In genomic region chr21:26753822-26754221, GRCh38 we compare ENCODE assay signal across 26 cellular contexts.
"Had no signal": no experiment of that assay in that cellular context is flagged by ENCODE, and none has a peak within 500 bp of the region (broad histone marks: within the 10 kb centered on the region; RNA-seq: fewer than 3 reads in every experiment).

No MANE protein-coding gene starts in this region.

- H3K27me3 Mint-ChIP-seq: activated CD8-positive, alpha-beta memory T cell treated with anti-CD3 and anti-CD28 coated beads, Interleukin-2, amount 10 ng/mL, durations not matched to agents 7 days and 5 days had no signal

- DNase-seq: activated CD4-positive, alpha-beta T cell treated with anti-CD3 and anti-CD28 coated beads for 36 hours; activated CD4-positive, CD25-positive, alpha-beta regulatory T cell; activated CD8-positive, alpha-beta memory T cell treated with anti-CD3 and anti-CD28 coated beads, Interleukin-2, amount 10 ng/mL, durations not matched to agents 7 days and 5 days; activated CD8-positive, alpha-beta T cell treated with anti-CD3 and anti-CD28 coated beads, Interleukin-2, amount 10 ng/mL, durations not matched to agents 7 days and 5 days; activated naive CD8-positive, alpha-beta T cell treated with anti-CD3 and anti-CD28 coated beads, Interleukin-2, amount 50 U/mL, for 24 hours; activated T-cell treated with anti-CD3 and anti-CD28 coated beads, Interleukin-2, amount 50 U/mL, for 48 hours; amygdala; central memory CD4-positive, alpha-beta T cell; foreskin fibroblast; head of caudate nucleus; hippocampal formation; immature natural killer cell; kidney; midbrain; naive thymus-derived CD8-positive, alpha-beta T cell; stimulated activated CD4-positive, alpha-beta T cell treated with anti-CD3 and anti-CD28 coated beads, Interleukin-15, amount 100 ng/mL, for 24 hours; stimulated activated CD4-positive, alpha-beta T cell treated with anti-CD3 and anti-CD28 coated beads, Interleukin-2, amount 100 ng/mL, for 24 hours; stimulated activated naive B cell treated with anti-CD40 and anti-IgM and Interleukin-4, amounts not matched to agents 10 μg/mL and 1 μg/mL and 100 μg/mL, for 72 hours; stomach; thyroid gland; upper lobe of right lung had no signal

- H3K36me3 ChIP-seq: breast epithelium, right atrium auricular region, stomach, thyroid gland, upper lobe of right lung had no signal

- ATAC-seq: activated CD4-positive, alpha-beta T cell treated with anti-CD3 and anti-CD28 coated beads for 36 hours; activated CD8-positive, alpha-beta memory T cell treated with anti-CD3 and anti-CD28 coated beads, Interleukin-2, amount 10 ng/mL, durations not matched to agents 7 days and 5 days; activated CD8-positive, alpha-beta T cell treated with anti-CD3 and anti-CD28 coated beads, Interleukin-2, amount 10 ng/mL, durations not matched to agents 7 days and 5 days; activated naive CD8-positive, alpha-beta T cell treated with anti-CD3 and anti-CD28 coated beads, Interleukin-2, amount 50 U/mL, for 24 hours; esophagus mucosa; naive thymus-derived CD8-positive, alpha-beta T cell; stimulated activated naive B cell treated with anti-CD40 and anti-IgM and Interleukin-4, amounts not matched to agents 10 μg/mL and 1 μg/mL and 100 μg/mL, for 72 hours; upper lobe of right lung had no signal

- H3K4me1 Mint-ChIP-seq: activated CD4-positive, alpha-beta T cell treated with anti-CD3 and anti-CD28 coated beads for 36 hours; activated CD8-positive, alpha-beta memory T cell treated with anti-CD3 and anti-CD28 coated beads, Interleukin-2, amount 10 ng/mL, durations not matched to agents 7 days and 5 days; activated naive CD4-positive, alpha-beta T cell treated with anti-CD3 and anti-CD28 coated beads, Interleukin-2, amount 50 U/mL, for 24 hours; activated naive CD8-positive, alpha-beta T cell treated with anti-CD3 and anti-CD28 coated beads, Interleukin-2, amount 50 U/mL, for 24 hours; immature natural killer cell; naive thymus-derived CD8-positive, alpha-beta T cell; stimulated activated naive B cell treated with anti-CD40 and anti-IgM and Interleukin-4, amounts not matched to agents 10 μg/mL and 1 μg/mL and 100 μg/mL, for 72 hours had no signal

- H3K27ac ChIP-seq: breast epithelium, right atrium auricular region, stomach, thyroid gland, upper lobe of right lung had no signal

- H3K9me3 Mint-ChIP-seq: activated naive CD4-positive, alpha-beta T cell treated with anti-CD3 and anti-CD28 coated beads, Interleukin-2, amount 50 U/mL, for 24 hours; activated naive CD8-positive, alpha-beta T cell treated with anti-CD3 and anti-CD28 coated beads, Interleukin-2, amount 50 U/mL, for 24 hours; activated T-helper 2 cell treated with anti-CD3 and anti-CD28 coated beads, Interferon-gamma antibody, Interleukin-2, Interleukin-4, amounts not matched to agents 10 μg/mL and 5 μg/mL and 100 μg/mL, durations not matched to agents 14 hours and 24 hours and 36 hours; immature natural killer cell; naive thymus-derived CD8-positive, alpha-beta T cell; stimulated activated naive B cell treated with anti-CD40 and anti-IgM and Interleukin-4, amounts not matched to agents 10 μg/mL and 1 μg/mL and 100 μg/mL, for 72 hours had no signal

- H3K9me3 ChIP-seq: breast epithelium, right atrium auricular region, stomach, thyroid gland, upper lobe of right lung had no signal

- H3K36me3 Mint-ChIP-seq: activated CD8-positive, alpha-beta memory T cell treated with anti-CD3 and anti-CD28 coated beads, Interleukin-2, amount 10 ng/mL, durations not matched to agents 7 days and 5 days; activated naive CD4-positive, alpha-beta T cell treated with anti-CD3 and anti-CD28 coated beads, Interleukin-2, amount 50 U/mL, for 24 hours; immature natural killer cell; naive thymus-derived CD8-positive, alpha-beta T cell; stimulated activated naive B cell treated with anti-CD40 and anti-IgM and Interleukin-4, amounts not matched to agents 10 μg/mL and 1 μg/mL and 100 μg/mL, for 72 hours had no signal

- H3K4me3 ChIP-seq: breast epithelium, right atrium auricular region, stomach, thyroid gland, upper lobe of right lung had no signal

- H3K4me1 ChIP-seq: breast epithelium, right atrium auricular region, stomach, thyroid gland, upper lobe of right lung had no signal

- H3K27ac Mint-ChIP-seq: activated CD4-positive, alpha-beta T cell treated with anti-CD3 and anti-CD28 coated beads for 36 hours; activated CD8-positive, alpha-beta memory T cell treated with anti-CD3 and anti-CD28 coated beads, Interleukin-2, amount 10 ng/mL, durations not matched to agents 7 days and 5 days; activated CD8-positive, alpha-beta T cell treated with anti-CD3 and anti-CD28 coated beads, Interleukin-2, amount 10 ng/mL, durations not matched to agents 7 days and 5 days; activated naive CD4-positive, alpha-beta T cell treated with anti-CD3 and anti-CD28 coated beads, Interleukin-2, amount 50 U/mL, for 24 hours; activated naive CD8-positive, alpha-beta T cell treated with anti-CD3 and anti-CD28 coated beads, Interleukin-2, amount 50 U/mL, for 24 hours; activated T-helper 2 cell treated with anti-CD3 and anti-CD28 coated beads, Interferon-gamma antibody, Interleukin-2, Interleukin-4, amounts not matched to agents 10 μg/mL and 5 μg/mL and 100 μg/mL, durations not matched to agents 14 hours and 24 hours and 36 hours; immature natural killer cell; naive thymus-derived CD8-positive, alpha-beta T cell; stimulated activated naive B cell treated with anti-CD40 and anti-IgM and Interleukin-4, amounts not matched to agents 10 μg/mL and 1 μg/mL and 100 μg/mL, for 72 hours had no signal

- H3K27me3 ChIP-seq: breast epithelium, right atrium auricular region, stomach, thyroid gland, upper lobe of right lung had no signal

- H3K4me3 Mint-ChIP-seq: activated CD4-positive, alpha-beta T cell treated with anti-CD3 and anti-CD28 coated beads for 36 hours; activated CD8-positive, alpha-beta memory T cell treated with anti-CD3 and anti-CD28 coated beads, Interleukin-2, amount 10 ng/mL, durations not matched to agents 7 days and 5 days; activated CD8-positive, alpha-beta T cell treated with anti-CD3 and anti-CD28 coated beads, Interleukin-2, amount 10 ng/mL, durations not matched to agents 7 days and 5 days; activated naive CD4-positive, alpha-beta T cell treated with anti-CD3 and anti-CD28 coated beads, Interleukin-2, amount 50 U/mL, for 24 hours; activated naive CD8-positive, alpha-beta T cell treated with anti-CD3 and anti-CD28 coated beads, Interleukin-2, amount 50 U/mL, for 24 hours; immature natural killer cell; naive thymus-derived CD8-positive, alpha-beta T cell; stimulated activated naive B cell treated with anti-CD40 and anti-IgM and Interleukin-4, amounts not matched to agents 10 μg/mL and 1 μg/mL and 100 μg/mL, for 72 hours had no signal
